12 cellular contexts compared by ENCODE assay signal in genomic region chr2:127632592-127633489, GRCh38. TPM values are rescaled to one million over a fixed set of nuclear protein-coding genes. Genes with fewer than 3 reads are reported as not detected.
DNase-seq lines count a peak whose midpoint lies in the region; ATAC-seq, FAIRE-seq and TF ChIP-seq lines count a peak whose summit lies in the region.
"Had no signal": no experiment of that assay in that cellular context is flagged by ENCODE, and none has a peak within 500 bp of the region (broad histone marks: within the 10 kb centered on the region; RNA-seq: fewer than 3 reads in every experiment).

No MANE protein-coding gene starts in this region.

- H3K9me3 Mint-ChIP-seq in memory B cell: no peaks in the 10 kb centered on the region
- H3K9me3 Mint-ChIP-seq in chondrocyte (ENCODE audit: low read depth): no peaks in the 10 kb centered on the region

- H3K4me1 Mint-ChIP-seq in memory B cell (peaks cover 70% of the 10 kb centered on the region), chondrocyte (ENCODE audit: low read depth) (peaks cover 28% of the 10 kb centered on the region)

- H3K27ac Mint-ChIP-seq in memory B cell (peak overlapping the region; percentile 81), chondrocyte (ENCODE audit: unreplicated experiment) (no peak overlapping the region)

- no peak for TF ChIP-seq CTCF in GM10248 (IDR thresholded peaks at IDR 0.05; ENCODE audit: control extremely low read depth, extremely low read depth, low read depth, missing control alignments)
- TF ChIP-seq CTCF in chondrocyte (IDR thresholded peaks at IDR 0.05): no peak

- peak; percentile 50 for ATAC-seq in HG03520 (IDR thresholded peaks at IDR 0.05; ENCODE audit: unreplicated experiment)
- ATAC-seq in memory B cell (ENCODE audit: low read depth): peak; percentile 87

- peak; percentile 75 for DNase-seq in GM10248 (ENCODE audit: extremely low spot score)
- peak; percentile 69 for DNase-seq in GM19239 (ENCODE audit: insufficient read length, low spot score)
- DNase-seq in memory B cell (ENCODE audit: low spot score in 2 of 2): peak; percentile 50 to 57
- DNase-seq in AG08395 (ENCODE audit: low spot score): no peak
- no peak for DNase-seq in GOT3 (lab: John Stamatoyannopoulos, UW)
- DNase-seq in kidney glomerular epithelial cell (lab: John Stamatoyannopoulos, UW): no peak
- no peak for DNase-seq in chondrocyte (ENCODE audit: low spot score)
- DNase-seq: adrenal gland, NCI-H1417, ovary had no signal

- FAIRE-seq in GM19239 (lab: Jason Lieb, UNC): no peak
- FAIRE-seq: endothelial cell of umbilical vein had no signal

- POLR2A ChIA-PET in GM10248 (lab: Yijun Ruan, JAX): no interaction called here

- H3K27me3 Mint-ChIP-seq in memory B cell (no peaks in the 10 kb centered on the region), chondrocyte (ENCODE audit: low read depth) (no peaks in the 10 kb centered on the region)

- no peaks in the 10 kb centered on the region for H3K36me3 Mint-ChIP-seq in memory B cell
- no peaks in the 10 kb centered on the region for H3K36me3 Mint-ChIP-seq in chondrocyte (ENCODE audit: low read depth)

- CTCF ChIA-PET in GM10248 (lab: Yijun Ruan, JAX): interaction anchor here (2.3 kb wide), 1 partner anchor 17 kb away, joined by 11 read pairs; no protein-coding TSS in a partner anchor

- H3K4me3 Mint-ChIP-seq in memory B cell: peak overlapping the region; percentile 49
- no peak overlapping the region for H3K4me3 Mint-ChIP-seq in chondrocyte (ENCODE audit: unreplicated experiment)

RNA-seq across cellular contexts. Expression of gene GPR17, which starts 13.1 kb away (rescaled TPM):
- not detected in 3 replicates for total RNA-seq in chondrocyte
- total RNA-seq: endothelial cell of umbilical vein, ovary had no signal

RNA-seq across cellular contexts. Expression of gene LIMS2, which starts 42.5 kb away (rescaled TPM):
- total RNA-seq in chondrocyte: 75.3 to 173 TPM (median 171 TPM) in 3 replicates

Comparison
In these comparisons a context has a peak if more than half of its experiments do, and no peak if none do; other contexts are left out.
1. DNase-seq: peak in GM10248 (single experiment), GM19239 (single experiment) and memory B cell (2 of 2); none in AG08395 (single experiment), GOT3 (single experiment), kidney glomerular epithelial cell (single experiment) and chondrocyte (single experiment).